23 cellular contexts compared by ENCODE assay signal in the genomic region with DNA sequence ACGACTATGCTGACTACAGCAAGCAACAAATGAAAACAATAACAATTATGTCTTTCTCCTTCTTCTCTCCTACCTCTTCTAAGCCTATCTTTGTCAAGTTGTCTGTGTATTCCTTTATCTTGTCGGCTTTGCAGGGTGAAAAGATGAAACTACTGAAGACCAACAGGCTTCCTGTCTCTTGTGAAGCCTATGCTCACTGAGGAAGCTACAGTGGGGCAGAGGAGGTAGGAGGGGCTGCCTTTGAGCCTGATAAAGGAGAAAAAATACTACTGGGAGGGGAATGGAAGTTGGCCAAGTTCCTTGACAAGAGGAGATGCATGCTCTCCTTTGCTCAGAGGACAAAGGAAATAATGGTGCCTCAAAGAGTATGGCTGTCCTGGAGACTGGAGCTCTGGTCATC.
DNase-seq lines count a peak whose midpoint lies in the region; ATAC-seq and TF ChIP-seq lines count a peak whose summit lies in the region.
"Had no signal": no experiment of that assay in that cellular context is flagged by ENCODE, and none has a peak within 500 bp of the region (broad histone marks: within the 10 kb centered on the region; RNA-seq: fewer than 3 reads in every experiment).

No MANE protein-coding gene starts in this region.

- H3K4me3 ChIP-seq in Jurkat, Clone E6-1 (ENCODE audit: low read length) = no peak overlapping the region
- H3K4me3 ChIP-seq in neural progenitor cell = no peak overlapping the region
- H3K4me3 ChIP-seq in colonic mucosa = no peak overlapping the region
- H3K4me3 ChIP-seq: gastrocnemius medialis, hepatocyte, spleen, thyroid gland had no signal

- H3K9ac ChIP-seq in neural progenitor cell (no peak overlapping the region), colonic mucosa (ENCODE audit: low read depth in 2 of 2, low read length in 2 of 2) (no peak overlapping the region)

- H3K36me3 ChIP-seq in neural progenitor cell (no peaks in the 10 kb centered on the region), colonic mucosa (no peaks in the 10 kb centered on the region)
- H3K36me3 ChIP-seq: gastrocnemius medialis, spleen, thyroid gland had no signal

- no peaks in the 10 kb centered on the region for H3K79me2 ChIP-seq in neural progenitor cell (ENCODE audit: low read depth)
- H3K79me2 ChIP-seq: hepatocyte had no signal

- no peaks in the 10 kb centered on the region for H3K9me3 Mint-ChIP-seq in T-helper 2 cell treated with Interferon-gamma antibody and Interleukin-4, amounts not matched to agents 5 μg/mL and 100 μg/mL, for 36 hours
- H3K9me3 Mint-ChIP-seq in activated T-helper 17 cell treated with anti-CD3 and anti-CD28 coated beads, Interleukin-2, amount 50 U/mL, for 72 hours = no peaks in the 10 kb centered on the region
- no peaks in the 10 kb centered on the region for H3K9me3 Mint-ChIP-seq in neural progenitor cell
- H3K9me3 Mint-ChIP-seq: natural killer cell had no signal

- intact Hi-C loops in colonic mucosa (cut with DNase I) = no loop called here

- no peak overlapping the region for H3K4me3 Mint-ChIP-seq in T-helper 2 cell treated with Interferon-gamma antibody and Interleukin-4, amounts not matched to agents 5 μg/mL and 100 μg/mL, for 36 hours
- H3K4me3 Mint-ChIP-seq in activated T-helper 17 cell treated with anti-CD3 and anti-CD28 coated beads, Interleukin-2, amount 50 U/mL, for 72 hours = peak overlapping the region; percentile 14
- no peak overlapping the region for H3K4me3 Mint-ChIP-seq in neural progenitor cell
- H3K4me3 Mint-ChIP-seq: CD8-positive, alpha-beta memory T cell; natural killer cell; stimulated activated memory B cell treated with anti-CD40 and anti-IgM and Interleukin-4, amounts not matched to agents 10 μg/mL and 1 μg/mL and 100 μg/mL, for 72 hours had no signal

- H3K36me3 Mint-ChIP-seq in T-helper 2 cell treated with Interferon-gamma antibody and Interleukin-4, amounts not matched to agents 5 μg/mL and 100 μg/mL, for 36 hours (ENCODE audit: low read depth) = peaks cover 2% of the 10 kb centered on the region
- H3K36me3 Mint-ChIP-seq in activated T-helper 17 cell treated with anti-CD3 and anti-CD28 coated beads, Interleukin-2, amount 50 U/mL, for 72 hours (ENCODE audit: low read depth) = no peaks in the 10 kb centered on the region
- no peaks in the 10 kb centered on the region for H3K36me3 Mint-ChIP-seq in neural progenitor cell
- H3K36me3 Mint-ChIP-seq: CD8-positive, alpha-beta memory T cell; natural killer cell; stimulated activated memory B cell treated with anti-CD40 and anti-IgM and Interleukin-4, amounts not matched to agents 10 μg/mL and 1 μg/mL and 100 μg/mL, for 72 hours had no signal

- H3K4me1 Mint-ChIP-seq in T-helper 2 cell treated with Interferon-gamma antibody and Interleukin-4, amounts not matched to agents 5 μg/mL and 100 μg/mL, for 36 hours (ENCODE audit: low read depth) = peaks cover 13% of the 10 kb centered on the region
- H3K4me1 Mint-ChIP-seq in activated T-helper 17 cell treated with anti-CD3 and anti-CD28 coated beads, Interleukin-2, amount 50 U/mL, for 72 hours = peaks cover 22% of the 10 kb centered on the region
- H3K4me1 Mint-ChIP-seq in neural progenitor cell = peaks cover 6% of the 10 kb centered on the region
- H3K4me1 Mint-ChIP-seq: natural killer cell; stimulated activated memory B cell treated with anti-CD40 and anti-IgM and Interleukin-4, amounts not matched to agents 10 μg/mL and 1 μg/mL and 100 μg/mL, for 72 hours had no signal

- H3K9me3 ChIP-seq in neural progenitor cell (ENCODE audit: low read depth) (no peaks in the 10 kb centered on the region), colonic mucosa (no peaks in the 10 kb centered on the region)
- H3K9me3 ChIP-seq: gastrocnemius medialis, thyroid gland had no signal

- no peak for ATAC-seq in activated T-helper 17 cell treated with anti-CD3 and anti-CD28 coated beads, Interleukin-2, amount 50 U/mL, for 72 hours (replicated peaks)
- ATAC-seq: natural killer cell; stimulated activated memory B cell treated with anti-CD40 and anti-IgM and Interleukin-4, amounts not matched to agents 10 μg/mL and 1 μg/mL and 100 μg/mL, for 72 hours had no signal

- H3F3A ChIP-seq in neural progenitor cell (ENCODE audit: low read depth) = peaks cover 6% of the 10 kb centered on the region

- H3K27ac Mint-ChIP-seq in T-helper 2 cell treated with Interferon-gamma antibody and Interleukin-4, amounts not matched to agents 5 μg/mL and 100 μg/mL, for 36 hours = peak overlapping the region; percentile 23
- H3K27ac Mint-ChIP-seq in activated T-helper 17 cell treated with anti-CD3 and anti-CD28 coated beads, Interleukin-2, amount 50 U/mL, for 72 hours = peak overlapping the region; percentile 49
- no peak overlapping the region for H3K27ac Mint-ChIP-seq in neural progenitor cell
- H3K27ac Mint-ChIP-seq: natural killer cell; stimulated activated memory B cell treated with anti-CD40 and anti-IgM and Interleukin-4, amounts not matched to agents 10 μg/mL and 1 μg/mL and 100 μg/mL, for 72 hours had no signal

- H3K27me3 ChIP-seq in neural progenitor cell = no peaks in the 10 kb centered on the region
- H3K27me3 ChIP-seq in colonic mucosa = no peaks in the 10 kb centered on the region
- H3K27me3 ChIP-seq: gastrocnemius medialis, hepatocyte, spleen, thyroid gland had no signal

- H3K27ac ChIP-seq in neural progenitor cell (no peak overlapping the region), colonic mucosa (no peak overlapping the region)
- H3K27ac ChIP-seq: hepatocyte, spleen, thyroid gland had no signal

- H4K20me1 ChIP-seq in neural progenitor cell (ENCODE audit: low read depth) = no peaks in the 10 kb centered on the region

- peaks cover 12% of the 10 kb centered on the region for H3K27me3 Mint-ChIP-seq in T-helper 2 cell treated with Interferon-gamma antibody and Interleukin-4, amounts not matched to agents 5 μg/mL and 100 μg/mL, for 36 hours (ENCODE audit: low read depth)
- H3K27me3 Mint-ChIP-seq in activated T-helper 17 cell treated with anti-CD3 and anti-CD28 coated beads, Interleukin-2, amount 50 U/mL, for 72 hours = no peaks in the 10 kb centered on the region
- no peaks in the 10 kb centered on the region for H3K27me3 Mint-ChIP-seq in neural progenitor cell (ENCODE audit: insufficient read depth, low read depth)

- peak overlapping the region; percentile 7 for H2AFZ ChIP-seq in neural progenitor cell (replicated peaks)
- H2AFZ ChIP-seq: hepatocyte had no signal

- TF ChIP-seq CTCF in neural progenitor cell (IDR thresholded peaks at IDR 0.05) = no peak
- no peak for TF ChIP-seq CTCF in colonic mucosa (IDR thresholded peaks at IDR 0.05)

- H3K4me2 ChIP-seq in neural progenitor cell = no peak overlapping the region
- H3K4me2 ChIP-seq: hepatocyte had no signal

- DNase-seq in T-helper 2 cell treated with Interferon-gamma antibody and Interleukin-4, amounts not matched to agents 5 μg/mL and 100 μg/mL, for 36 hours (ENCODE audit: low spot score) = no peak
- DNase-seq in T-helper 2 cell = no peak
- peak; percentile 3 for DNase-seq in Jurkat, Clone E6-1 (ENCODE audit: low read depth, low spot score)
- DNase-seq in neural progenitor cell (ENCODE audit: low spot score) = no peak
- DNase-seq in NK-92 treated with Interleukin-12 subunit alpha and Interleukin-12 subunit beta, amount 100 ng/mL, for 24 hours (lab: John Stamatoyannopoulos, UW) = no peak
- DNase-seq in NCI-H524 treated with DMSO at 0.1 percent for 48 hours (lab: John Stamatoyannopoulos, UW) = no peak
- no peak for DNase-seq in colonic mucosa
- DNase-seq: activated CD4-positive, alpha-beta T cell treated with anti-CD3 and anti-CD28 coated beads for 48 hours; amniotic stem cell; DMS53; gastrocnemius medialis; natural killer cell; NCI-H1092 treated with DMSO at 0.1 percent for 48 hours; NCI-H2029; NCI-H345; NCI-H774; spleen; stimulated activated CD4-positive, alpha-beta T cell treated with anti-CD3 and anti-CD28 coated beads, Interleukin-2, amount 100 ng/mL, for 48 hours; thyroid gland had no signal

- peaks cover 26% of the 10 kb centered on the region for H3K4me1 ChIP-seq in neural progenitor cell
- H3K4me1 ChIP-seq in colonic mucosa = no peaks in the 10 kb centered on the region
- H3K4me1 ChIP-seq: spleen, thyroid gland had no signal
